In the genomic region with DNA sequence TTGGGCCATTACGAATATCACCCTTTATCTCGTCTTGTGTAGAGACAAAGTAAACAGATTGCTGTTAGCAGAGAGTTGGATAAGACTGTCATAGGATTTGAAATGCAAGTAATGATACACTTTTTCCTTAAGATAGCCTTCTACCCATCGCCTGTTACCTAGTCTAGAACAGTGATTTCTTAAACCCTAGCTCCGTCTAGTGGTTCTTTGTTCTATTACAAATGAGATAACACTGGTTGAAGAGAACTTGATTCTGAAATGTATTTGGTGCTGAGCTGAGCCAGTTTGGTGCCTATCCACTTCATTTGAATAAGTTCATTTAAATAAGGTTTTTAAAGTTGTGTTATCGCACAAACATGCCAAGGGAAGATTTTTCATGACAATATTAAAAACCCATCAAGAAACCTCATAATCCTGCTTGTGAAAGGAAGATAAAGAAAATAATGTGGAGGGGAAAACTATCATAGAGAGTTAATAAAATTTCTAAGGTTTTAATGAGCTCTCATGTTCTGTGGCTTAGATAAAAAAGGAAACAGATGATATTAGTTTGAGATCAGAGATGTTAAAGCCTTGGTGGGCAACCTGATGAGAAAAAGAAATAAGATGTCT, we compare ENCODE assay signal across 9 cellular contexts. TPM values are rescaled to one million over a fixed set of nuclear protein-coding genes. Genes with fewer than 3 reads are reported as not detected.
A peak's percentile ranks its signal among the peaks of the same experiment; 100 is the strongest.
DNase-seq lines count a peak whose midpoint lies in the region; ATAC-seq and TF ChIP-seq lines count a peak whose summit lies in the region.
"Had no signal": no experiment of that assay in that cellular context is flagged by ENCODE, and none has a peak within 500 bp of the region (broad histone marks: within the 10 kb centered on the region; RNA-seq: fewer than 3 reads in every experiment).

No MANE protein-coding gene starts in this region.

- ATAC-seq in T-helper 17 cell (peak; percentile 32), GM19463 (IDR thresholded peaks at IDR 0.05; ENCODE audit: unreplicated experiment) (no peak)
- no peak for ATAC-seq in stimulated activated memory B cell treated with anti-CD40 and anti-IgM and Interleukin-4, amounts not matched to agents 10 μg/mL and 1 μg/mL and 100 μg/mL, for 72 hours

- peaks cover 8% of the 10 kb centered on the region for H3K4me1 Mint-ChIP-seq in T-helper 17 cell
- H3K4me1 Mint-ChIP-seq in stimulated activated memory B cell treated with anti-CD40 and anti-IgM and Interleukin-4, amounts not matched to agents 10 μg/mL and 1 μg/mL and 100 μg/mL, for 72 hours, result peaks cover 18% of the 10 kb centered on the region

- no peak overlapping the region for H3K27ac ChIP-seq in 22Rv1

- peaks cover 3% of the 10 kb centered on the region for H3K36me3 Mint-ChIP-seq in T-helper 17 cell (ENCODE audit: low read depth)
- H3K36me3 Mint-ChIP-seq in stimulated activated memory B cell treated with anti-CD40 and anti-IgM and Interleukin-4, amounts not matched to agents 10 μg/mL and 1 μg/mL and 100 μg/mL, for 72 hours, result no peaks in the 10 kb centered on the region
- H3K36me3 Mint-ChIP-seq: activated naive CD8-positive, alpha-beta T cell had no signal

- H3K27ac Mint-ChIP-seq in T-helper 17 cell, result no peak overlapping the region
- H3K27ac Mint-ChIP-seq in stimulated activated memory B cell treated with anti-CD40 and anti-IgM and Interleukin-4, amounts not matched to agents 10 μg/mL and 1 μg/mL and 100 μg/mL, for 72 hours, result no peak overlapping the region
- H3K27ac Mint-ChIP-seq: activated naive CD8-positive, alpha-beta T cell had no signal

- no peak overlapping the region for H3K4me3 Mint-ChIP-seq in T-helper 17 cell
- no peak overlapping the region for H3K4me3 Mint-ChIP-seq in stimulated activated memory B cell treated with anti-CD40 and anti-IgM and Interleukin-4, amounts not matched to agents 10 μg/mL and 1 μg/mL and 100 μg/mL, for 72 hours
- H3K4me3 Mint-ChIP-seq: activated naive CD8-positive, alpha-beta T cell had no signal

- no peak for TF ChIP-seq POLR2A in NB4 (IDR thresholded peaks at IDR 0.05; ENCODE audit: extremely low read depth, insufficient read length)

- TF ChIP-seq CTCF in 22Rv1 (IDR thresholded peaks at IDR 0.05) (peak; percentile 90), NB4 (IDR thresholded peaks at IDR 0.05; ENCODE audit: low read depth, low read length) (peak; percentile 28)

- no peaks in the 10 kb centered on the region for H3K9me3 ChIP-seq in T-helper 17 cell (ENCODE audit: control insufficient read depth, low read length, poor library complexity, severe bottlenecking)

- no peak overlapping the region for H3K4me3 ChIP-seq in NB4 (ENCODE audit: low read depth, low read length)

- H3K27me3 Mint-ChIP-seq in T-helper 17 cell, result peaks cover 76% of the 10 kb centered on the region
- peaks cover 62% of the 10 kb centered on the region for H3K27me3 Mint-ChIP-seq in stimulated activated memory B cell treated with anti-CD40 and anti-IgM and Interleukin-4, amounts not matched to agents 10 μg/mL and 1 μg/mL and 100 μg/mL, for 72 hours

- DNase-seq in GM04503 (ENCODE audit: low read depth) (peak; percentile 34), NB4 (ENCODE audit: low read depth) (peak; percentile 45), T-helper 17 cell (no peak), globus pallidus (ENCODE audit: low spot score) (peak; percentile 74), putamen (ENCODE audit: low spot score) (peak; percentile 56)

- no peaks in the 10 kb centered on the region for H3K9me3 Mint-ChIP-seq in stimulated activated memory B cell treated with anti-CD40 and anti-IgM and Interleukin-4, amounts not matched to agents 10 μg/mL and 1 μg/mL and 100 μg/mL, for 72 hours

RNA-seq across cellular contexts. Expression of gene KCNH1, which starts 1.5 kb away (rescaled TPM):
- not detected for total RNA-seq in T-helper 17 cell

Comparison
In these comparisons a context has a peak if more than half of its experiments do, and no peak if none do; other contexts are left out.
1. DNase-seq: peak in GM04503 (single experiment), NB4 (single experiment), globus pallidus (single experiment) and putamen (single experiment); none in T-helper 17 cell (0 of 3).